ENCODE assay signal across 2 cellular contexts in genomic region chr3:12372762-12373280, GRCh38.
TF ChIP-seq lines count a peak whose summit lies in the region.

No MANE protein-coding gene starts in this region.

TF ChIP-seq in IMR-90, 13 proteins besides CTCF, POLR2A, EP300 and RAD21:
- TF ChIP-seq BHLHE40 (IDR thresholded peaks at IDR 0.05; ENCODE audit: low read depth, low read length) (no peak), FOS (IDR thresholded peaks at IDR 0.05; ENCODE audit: low read depth, low read length) (no peak), CHD1 (IDR thresholded peaks at IDR 0.05; ENCODE audit: low read depth, low read length) (no peak), ELK1 (IDR thresholded peaks at IDR 0.05; ENCODE audit: borderline replicate concordance, low read depth, low read length) (no peak), RFX5 (IDR thresholded peaks at IDR 0.05; ENCODE audit: low read depth, low read length) (no peak), MAFK (IDR thresholded peaks at IDR 0.05; ENCODE audit: low read depth, low read length) (no peak), RCOR1 (IDR thresholded peaks at IDR 0.05; ENCODE audit: insufficient replicate concordance, low read length) (no peak), MAZ (IDR thresholded peaks at IDR 0.05; ENCODE audit: borderline replicate concordance, low read depth, low read length) (no peak)

TF ChIP-seq in H1, 55 proteins besides CTCF, POLR2A, EP300 and RAD21:
- TF ChIP-seq ATF3 (IDR thresholded peaks at IDR 0.05; ENCODE audit: insufficient read depth, low read depth, low read length) (no peak), PHF8 (conservative IDR thresholded peaks at IDR 0.05; ENCODE audit: low read depth, low read length) (no peak), HDAC2 (IDR thresholded peaks at IDR 0.05; ENCODE audit: borderline replicate concordance in 1 of 2, low read depth in 2 of 2, low read length in 2 of 2) (no peak), BACH1 (IDR thresholded peaks at IDR 0.05; ENCODE audit: low read length) (no peak), TAF7 (optimal IDR thresholded peaks at IDR 0.05; ENCODE audit: borderline replicate concordance, low read depth, low read length) (no peak)
